39 cellular contexts compared by ENCODE assay signal in genomic region chr17:4663711-4664110, GRCh38. TPM values are rescaled to one million over a fixed set of nuclear protein-coding genes. Genes with fewer than 3 reads are reported as not detected.
"Had no signal": no experiment of that assay in that cellular context is flagged by ENCODE, and none has a peak within 500 bp of the region (broad histone marks: within the 10 kb centered on the region; RNA-seq: fewer than 3 reads in every experiment).

No MANE protein-coding gene starts in this region.

- H3K9me3 ChIP-seq: MG63 had no signal

- H3K4me3 ChIP-seq: MG63 had no signal

- H3K36me3 ChIP-seq: MG63 had no signal

- DNase-seq: Karpas-422, Kasumi-1, MG63, MM.1S, MV-4-11, NCI-H1048, NCI-H1092, NCI-H1092 treated with DMSO at 0.1 percent for 48 hours, NCI-H1105, NCI-H1105 treated with DMSO at 0.1 percent for 48 hours, NCI-H1417, NCI-H1417 treated with DMSO at 0.1 percent for 48 hours, NCI-H1436, NCI-H1436 treated with DMSO at 0.1 percent for 48 hours, NCI-H146, NCI-H1694, NCI-H1694 treated with DMSO at 0.1 percent for 48 hours, NCI-H187, NCI-H187 treated with DMSO at 0.1 percent for 48 hours, NCI-H1930, NCI-H2029, NCI-H2029 treated with DMSO at 0.1 percent for 48 hours, NCI-H2081, NCI-H2081 treated with DMSO at 0.1 percent for 48 hours, NCI-H2107, NCI-H2171, NCI-H2171 treated with DMSO at 0.1 percent for 48 hours, NCI-H2227 treated with DMSO at 0.1 percent for 48 hours, NCI-H226, NCI-H345, NCI-H446, NCI-H446 treated with DMSO at 0.1 percent for 48 hours, NCI-H510A, NCI-H510A treated with DMSO at 0.1 percent for 48 hours, NCI-H524, NCI-H524 treated with DMSO at 0.1 percent for 48 hours had no signal

- H3K27me3 ChIP-seq: MG63 had no signal

RNA-seq across cellular contexts. Expression of gene ALOX15, which starts 22.2 kb away (rescaled TPM):
- total RNA-seq: LHCN-M2, M059J, MCF 10A had no signal
